ENCODE assay signal across 8 cellular contexts in the genomic region with DNA sequence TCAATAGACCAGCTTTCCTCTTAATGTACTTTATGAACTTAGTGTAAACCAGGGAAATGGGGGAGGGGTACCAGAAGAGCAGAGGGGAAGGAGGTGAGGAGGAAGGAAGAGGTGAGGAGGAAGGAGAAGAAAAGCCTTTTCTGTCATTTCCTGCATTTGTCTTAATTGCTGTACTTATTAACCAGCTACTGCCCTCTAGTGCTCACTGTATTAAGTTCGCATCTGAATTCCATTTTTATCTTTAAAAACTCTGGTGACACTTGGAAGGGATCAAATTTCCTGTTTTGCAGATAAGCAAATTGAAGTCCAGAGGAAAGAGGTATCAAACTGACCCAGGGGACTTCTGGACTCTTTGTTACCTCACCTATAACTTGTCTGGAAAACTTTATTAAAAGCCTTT. TPM values are rescaled to one million over a fixed set of nuclear protein-coding genes. Genes with fewer than 3 reads are reported as not detected.
A peak's percentile ranks its signal among the peaks of the same experiment; 100 is the strongest.
DNase-seq lines count a peak whose midpoint lies in the region; ATAC-seq and TF ChIP-seq lines count a peak whose summit lies in the region.

No MANE protein-coding gene starts in this region.

- TF ChIP-seq CTCF in BJ (IDR thresholded peaks at IDR 0.05; ENCODE audit: insufficient read depth, low read depth, low read length) (peak; percentile 68), GM12875 (IDR thresholded peaks at IDR 0.05; ENCODE audit: borderline replicate concordance, insufficient read depth, low read depth, low read length) (peak; percentile 48; the same call in 1 of the 2 replicates), activated B cell treated with CpG ODN at 0.5 μM for 24 hours (IDR thresholded peaks at IDR 0.05) (no peak), sigmoid colon (IDR thresholded peaks at IDR 0.05) (peak in 3 of 4 experiments; percentile 55 to 70 (median 56))

- CTCF ChIA-PET in BJ (lab: Yijun Ruan, JAX) (interaction anchor here (0.5 to 6.6 kb wide), 23 partner anchors 7 to 747 kb away, joined by 3 to 71 read pairs (median 4); partner anchors contain the start of genes LRP6 and MANSC1), activated B cell treated with CpG ODN at 0.5 μM for 24 hours (lab: Charles Lee) (interaction anchor here (0.7 to 5.4 kb wide), 8 partner anchors 9 to 772 kb away, joined by 3 to 33 read pairs (median 4); partner anchors contain the start of gene BORCS5)
- CTCF ChIA-PET in activated CD4-positive, alpha-beta memory T cell treated with anti-CD3 and anti-CD28 coated beads, Interleukin-2, amount 10 ng/mL, durations not matched to agents 7 days and 5 days (lab: Charles Lee) = interaction anchor here (0.6 to 6.7 kb wide), 24 partner anchors 8 to 773 kb away, joined by 3 to 53 read pairs (median 4); partner anchors contain the start of gene BORCS5

- POLR2A ChIA-PET in BJ (lab: Charles Lee) (no interaction called here), activated B cell treated with CpG ODN at 0.5 μM for 24 hours (lab: Charles Lee) (no interaction called here)
- POLR2A ChIA-PET in activated CD4-positive, alpha-beta memory T cell treated with anti-CD3 and anti-CD28 coated beads, Interleukin-2, amount 10 ng/mL, durations not matched to agents 7 days and 5 days (lab: Charles Lee) = no interaction called here

- TF ChIP-seq EP300 in sigmoid colon (IDR thresholded peaks at IDR 0.05) = no peak

- intact Hi-C loops in activated B cell treated with CpG ODN at 0.5 μM for 24 hours (cut with micrococcal nuclease) = loop anchor here (1.0 to 2.0 kb wide), 3 partner anchors 295 to 774 kb away; no protein-coding TSS in a partner anchor
- intact Hi-C loops in left cardiac atrium (cut with DNase I) = loop anchor here in 1 of 2 donors (2.0 to 10.0 kb wide), 2 partner anchors 245 to 743 kb away; no protein-coding TSS in a partner anchor
- intact Hi-C loops in sigmoid colon (cut with DNase I) = loop anchor here (2.0 to 10.0 kb wide), 2 partner anchors 163 to 245 kb away; no protein-coding TSS in a partner anchor

- TF ChIP-seq POLR2A in sigmoid colon (IDR thresholded peaks at IDR 0.05) = no peak

- H3K4me3 ChIP-seq in BJ (ENCODE audit: low read depth, low read length) = no peak overlapping the region
- no peak overlapping the region for H3K4me3 ChIP-seq in GM12875 (ENCODE audit: low read depth, low read length)
- H3K4me3 ChIP-seq in sigmoid colon = no peak overlapping the region

- no peak overlapping the region for H3K4me3 Mint-ChIP-seq in activated B cell treated with CpG ODN at 0.5 μM for 24 hours
- H3K4me3 Mint-ChIP-seq in activated CD4-positive, alpha-beta memory T cell treated with anti-CD3 and anti-CD28 coated beads, Interleukin-2, amount 10 ng/mL, durations not matched to agents 7 days and 5 days = no peak overlapping the region

- peaks cover 2% of the 10 kb centered on the region for H3K4me1 Mint-ChIP-seq in activated B cell treated with CpG ODN at 0.5 μM for 24 hours
- H3K4me1 Mint-ChIP-seq in activated CD4-positive, alpha-beta memory T cell treated with anti-CD3 and anti-CD28 coated beads, Interleukin-2, amount 10 ng/mL, durations not matched to agents 7 days and 5 days = peaks cover 5% of the 10 kb centered on the region

- H3K36me3 ChIP-seq in BJ (ENCODE audit: control insufficient read depth, insufficient read depth, low read length) = no peaks in the 10 kb centered on the region
- H3K36me3 ChIP-seq in sigmoid colon = peaks cover 0 to 13% (median 0%) of the 10 kb centered on the region in 4 donors

- no peaks in the 10 kb centered on the region for H3K9me3 Mint-ChIP-seq in activated B cell treated with CpG ODN at 0.5 μM for 24 hours
- H3K9me3 Mint-ChIP-seq in activated CD4-positive, alpha-beta memory T cell treated with anti-CD3 and anti-CD28 coated beads, Interleukin-2, amount 10 ng/mL, durations not matched to agents 7 days and 5 days = no peaks in the 10 kb centered on the region

- H3K4me1 ChIP-seq in sigmoid colon = no peaks in the 10 kb centered on the region

- ATAC-seq in activated B cell treated with CpG ODN at 0.5 μM for 24 hours (ENCODE audit: low read depth) (peak; percentile 31), left cardiac atrium (peak; percentile 27 to 47)

- DNase-seq in BJ (ENCODE audit: low read depth) (no peak), NCI-H2196 (lab: John Stamatoyannopoulos, UW; ENCODE audit: unreplicated experiment) (peak; percentile 21), activated B cell treated with CpG ODN at 0.5 μM for 24 hours (no peak), left cardiac atrium (no peak), sigmoid colon (no peak)
- DNase-seq in activated CD4-positive, alpha-beta memory T cell treated with anti-CD3 and anti-CD28 coated beads, Interleukin-2, amount 10 ng/mL, durations not matched to agents 7 days and 5 days = no peak
- DNase-seq in activated CD8-positive, alpha-beta memory T cell treated with anti-CD3 and anti-CD28 coated beads for 24 hours = no peak

- no peaks in the 10 kb centered on the region for H3K36me3 Mint-ChIP-seq in activated B cell treated with CpG ODN at 0.5 μM for 24 hours (ENCODE audit: low read depth)
- H3K36me3 Mint-ChIP-seq in activated CD4-positive, alpha-beta memory T cell treated with anti-CD3 and anti-CD28 coated beads, Interleukin-2, amount 10 ng/mL, durations not matched to agents 7 days and 5 days (ENCODE audit: low read depth) = no peaks in the 10 kb centered on the region

- 0 to 6% methylated on average over 1 of the region's 1 CpG for whole genome bisulfite sequencing in sigmoid colon, 2 donors

- no peaks in the 10 kb centered on the region for H3K9me3 ChIP-seq in sigmoid colon

- H3K27me3 ChIP-seq in BJ (ENCODE audit: control insufficient read depth, insufficient read depth, low read length) (no peaks in the 10 kb centered on the region), sigmoid colon (no peaks in the 10 kb centered on the region)

- peaks cover 2% of the 10 kb centered on the region for H3K27me3 Mint-ChIP-seq in activated B cell treated with CpG ODN at 0.5 μM for 24 hours
- H3K27me3 Mint-ChIP-seq in activated CD4-positive, alpha-beta memory T cell treated with anti-CD3 and anti-CD28 coated beads, Interleukin-2, amount 10 ng/mL, durations not matched to agents 7 days and 5 days = peaks cover 15% of the 10 kb centered on the region

- no peak overlapping the region for H3K27ac Mint-ChIP-seq in activated B cell treated with CpG ODN at 0.5 μM for 24 hours
- H3K27ac Mint-ChIP-seq in activated CD4-positive, alpha-beta memory T cell treated with anti-CD3 and anti-CD28 coated beads, Interleukin-2, amount 10 ng/mL, durations not matched to agents 7 days and 5 days = no peak overlapping the region

- H3K27ac ChIP-seq in sigmoid colon = peak overlapping the region in 2 of 4 donors; percentile 17 to 37

RNA-seq across cellular contexts. Expression of gene MANSC1, which starts 22.2 kb away (rescaled TPM):
- polyA plus RNA-seq in BJ (2011; rRNA removed) (2.4 and 3.4 TPM in 2 replicates), sigmoid colon (10 to 100 TPM in 1 of 3 donors, 1 to 10 TPM in 2; 5.8 to 21.4 (median 7.2) TPM)
- polyA minus RNA-seq in BJ (2011; rRNA and poly(A)+ RNA removed) = 1.2 and 1.4 TPM in 2 replicates
- total RNA-seq in activated B cell treated with CpG ODN at 0.5 μM for 24 hours (0.86 and 1.5 TPM in 2 replicates), left cardiac atrium (10 to 100 TPM; 12.0 to 18.5 TPM), sigmoid colon (10 to 100 TPM; 11.5 to 16.6 (median 12.2) TPM)
- under 1 TPM; 0.10 to 0.15 TPM for total RNA-seq in activated CD4-positive, alpha-beta memory T cell treated with anti-CD3 and anti-CD28 coated beads, Interleukin-2, amount 10 ng/mL, durations not matched to agents 7 days and 5 days

RNA-seq across cellular contexts. Expression of gene BORCS5, which starts 29.1 kb away (rescaled TPM):
- polyA plus RNA-seq in BJ (2011; rRNA removed) = 11.9 and 12.5 TPM in 2 replicates
- 10.7 and 16.3 TPM in 2 replicates for polyA minus RNA-seq in BJ (2011; rRNA and poly(A)+ RNA removed)
- total RNA-seq in activated B cell treated with CpG ODN at 0.5 μM for 24 hours = 19.5 and 22.7 TPM in 2 replicates
- 10 to 100 TPM in 1 of 2 donors, 1 to 10 TPM in 1; 7.4 to 10.5 TPM for total RNA-seq in left cardiac atrium
- total RNA-seq in sigmoid colon = 10 to 100 TPM in 3 of 4 donors, 1 to 10 TPM in 1; 7.1 to 25.3 (median 14.0) TPM
- 1 to 10 TPM; 3.7 to 7.0 (median 6.0) TPM for polyA plus RNA-seq in sigmoid colon
- total RNA-seq in activated CD4-positive, alpha-beta memory T cell treated with anti-CD3 and anti-CD28 coated beads, Interleukin-2, amount 10 ng/mL, durations not matched to agents 7 days and 5 days = 10 to 100 TPM; 30.9 to 32.4 TPM
